In genomic region chr6:34757687-34758274, GRCh38 we compare ENCODE assay signal across 8 cellular contexts.
DNase-seq lines count a peak whose midpoint lies in the region; ATAC-seq and TF ChIP-seq lines count a peak whose summit lies in the region.

No MANE protein-coding gene starts in this region.

- DNase-seq in AG04449 (ENCODE audit: low read depth, low spot score) (no peak), CD1c-positive myeloid dendritic cell (ENCODE audit: extremely low spot score) (no peak), NCI-H1694 (lab: John Stamatoyannopoulos, UW) (no peak)
- no peak for DNase-seq in effector memory CD4-positive, alpha-beta T cell

- peaks cover 7% of the 10 kb centered on the region; the same call in 1 of the 2 replicates for H3K36me3 ChIP-seq in Loucy (ENCODE audit: insufficient read depth, low read length)
- peaks cover 26% of the 10 kb centered on the region for H3K36me3 ChIP-seq in effector memory CD4-positive, alpha-beta T cell (ENCODE audit: control insufficient read depth, insufficient read depth, low read length)
- H3K36me3 ChIP-seq in muscle layer of colon (ENCODE audit: insufficient read depth, low read length): peaks cover 11% of the 10 kb centered on the region

- no peaks in the 10 kb centered on the region; the same call in 1 of the 2 replicates for H3F3A ChIP-seq in Loucy (ENCODE audit: low read depth)

- H3K9ac ChIP-seq in Loucy (ENCODE audit: low read depth, low read length, poor library complexity, severe bottlenecking) (peak overlapping the region; percentile 99), muscle layer of colon (ENCODE audit: low read length) (peak overlapping the region; percentile 95)

- no peak for ATAC-seq in HG03469 (IDR thresholded peaks at IDR 0.05; ENCODE audit: unreplicated experiment)
- ATAC-seq in HG02623 (IDR thresholded peaks at IDR 0.05; ENCODE audit: unreplicated experiment): no peak

- peak overlapping the region; percentile 85 for H2AFZ ChIP-seq in Loucy (ENCODE audit: low read length)

- H3K79me2 ChIP-seq in Loucy (ENCODE audit: insufficient read depth, low read length): peaks cover 54% of the 10 kb centered on the region

- H3K27ac ChIP-seq in effector memory CD4-positive, alpha-beta T cell (ENCODE audit: insufficient read depth, low read length, poor library complexity, severe bottlenecking): peak overlapping the region; percentile 91
- H3K27ac ChIP-seq in muscle layer of colon (ENCODE audit: low read depth, low read length): peak overlapping the region; percentile 70

- H3K4me1 ChIP-seq in Loucy (ENCODE audit: insufficient read depth, low read length, poor library complexity, severe bottlenecking): peaks cover 17% of the 10 kb centered on the region
- peaks cover 8% of the 10 kb centered on the region for H3K4me1 ChIP-seq in effector memory CD4-positive, alpha-beta T cell (ENCODE audit: control insufficient read depth, insufficient read depth, low read length, poor library complexity, severe bottlenecking)
- peaks cover 8% of the 10 kb centered on the region for H3K4me1 ChIP-seq in muscle layer of colon (ENCODE audit: insufficient read depth, low read length)

- POLR2A ChIA-PET in AG04449 (lab: Yijun Ruan, JAX): interaction anchor here (1.0 to 1.5 kb wide), 2 partner anchors 12 to 213 kb away, joined by 3 to 6 read pairs; no protein-coding TSS in a partner anchor

- no peaks in the 10 kb centered on the region for H3K9me2 ChIP-seq in Loucy (replicated peaks; ENCODE audit: low read depth, low read length)

- CTCF ChIA-PET in AG04449 (lab: Yijun Ruan, JAX): no interaction called here

- no peak for TF ChIP-seq CTCF in AG04449 (IDR thresholded peaks at IDR 0.05; ENCODE audit: insufficient read depth, low read length, missing control alignments)
- no peak for TF ChIP-seq CTCF in Loucy (conservative IDR thresholded peaks at IDR 0.05; ENCODE audit: low read length)

- no peaks in the 10 kb centered on the region for H3K9me3 ChIP-seq in Loucy (ENCODE audit: insufficient read depth, low read depth, low read length)
- H3K9me3 ChIP-seq in effector memory CD4-positive, alpha-beta T cell (ENCODE audit: control insufficient read depth, low read length): no peaks in the 10 kb centered on the region
- H3K9me3 ChIP-seq in muscle layer of colon (ENCODE audit: low read length): no peaks in the 10 kb centered on the region

- H3K4me2 ChIP-seq in Loucy (ENCODE audit: low read depth, low read length, poor library complexity, severe bottlenecking): peak overlapping the region; percentile 100

- H4K20me1 ChIP-seq in Loucy (ENCODE audit: insufficient read depth, low read length, poor library complexity, severe bottlenecking): peaks cover 36% of the 10 kb centered on the region

- H3K27me3 ChIP-seq in Loucy (ENCODE audit: insufficient read depth, low read length, poor library complexity, severe bottlenecking): no peaks in the 10 kb centered on the region
- H3K27me3 ChIP-seq in effector memory CD4-positive, alpha-beta T cell (replicated peaks; ENCODE audit: control insufficient read depth, insufficient read depth, low read length, poor library complexity, severe bottlenecking): no peaks in the 10 kb centered on the region
- H3K27me3 ChIP-seq in muscle layer of colon (ENCODE audit: control insufficient read depth in 1 of 2, insufficient read depth in 2 of 2, low read length in 2 of 2): no peaks in the 10 kb centered on the region

- H3K4me3 ChIP-seq in AG04449 (ENCODE audit: low read depth, low read length): peak overlapping the region; percentile 88
- H3K4me3 ChIP-seq in Loucy (ENCODE audit: low read length, poor library complexity, severe bottlenecking): peak overlapping the region; percentile 99
- peak overlapping the region; percentile 99 for H3K4me3 ChIP-seq in effector memory CD4-positive, alpha-beta T cell (ENCODE audit: insufficient read depth, low read depth, low read length, poor library complexity, severe bottlenecking)
- H3K4me3 ChIP-seq in muscle layer of colon (ENCODE audit: low read depth in 1 of 2, low read length in 2 of 2): peak overlapping the region; percentile 91 to 93
